ENCODE assay signal across 1 cellular context in genomic region chr20:62823688-62824475, GRCh38.
TF ChIP-seq lines count a peak whose summit lies in the region.

No MANE protein-coding gene starts in this region.

TF ChIP-seq in GM23338, 12 proteins besides CTCF, POLR2A, EP300 and RAD21 (continued from another document):
- TF ChIP-seq, protein P1, sequence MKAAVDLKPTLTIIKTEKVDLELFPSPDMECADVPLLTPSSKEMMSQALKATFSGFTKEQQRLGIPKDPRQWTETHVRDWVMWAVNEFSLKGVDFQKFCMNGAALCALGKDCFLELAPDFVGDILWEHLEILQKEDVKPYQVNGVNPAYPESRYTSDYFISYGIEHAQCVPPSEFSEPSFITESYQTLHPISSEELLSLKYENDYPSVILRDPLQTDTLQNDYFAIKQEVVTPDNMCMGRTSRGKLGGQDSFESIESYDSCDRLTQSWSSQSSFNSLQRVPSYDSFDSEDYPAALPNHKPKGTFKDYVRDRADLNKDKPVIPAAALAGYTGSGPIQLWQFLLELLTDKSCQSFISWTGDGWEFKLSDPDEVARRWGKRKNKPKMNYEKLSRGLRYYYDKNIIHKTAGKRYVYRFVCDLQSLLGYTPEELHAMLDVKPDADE (IDR thresholded peaks at IDR 0.05) = no peak
- TF ChIP-seq EZH2 (IDR thresholded peaks at IDR 0.05; ENCODE audit: low read depth, unreplicated experiment) = no peak
- no peak for TF ChIP-seq ZNF331 (CRISPR knock-in tag; IDR thresholded peaks at IDR 0.05; ENCODE audit: low read depth)
- TF ChIP-seq, protein P2, sequence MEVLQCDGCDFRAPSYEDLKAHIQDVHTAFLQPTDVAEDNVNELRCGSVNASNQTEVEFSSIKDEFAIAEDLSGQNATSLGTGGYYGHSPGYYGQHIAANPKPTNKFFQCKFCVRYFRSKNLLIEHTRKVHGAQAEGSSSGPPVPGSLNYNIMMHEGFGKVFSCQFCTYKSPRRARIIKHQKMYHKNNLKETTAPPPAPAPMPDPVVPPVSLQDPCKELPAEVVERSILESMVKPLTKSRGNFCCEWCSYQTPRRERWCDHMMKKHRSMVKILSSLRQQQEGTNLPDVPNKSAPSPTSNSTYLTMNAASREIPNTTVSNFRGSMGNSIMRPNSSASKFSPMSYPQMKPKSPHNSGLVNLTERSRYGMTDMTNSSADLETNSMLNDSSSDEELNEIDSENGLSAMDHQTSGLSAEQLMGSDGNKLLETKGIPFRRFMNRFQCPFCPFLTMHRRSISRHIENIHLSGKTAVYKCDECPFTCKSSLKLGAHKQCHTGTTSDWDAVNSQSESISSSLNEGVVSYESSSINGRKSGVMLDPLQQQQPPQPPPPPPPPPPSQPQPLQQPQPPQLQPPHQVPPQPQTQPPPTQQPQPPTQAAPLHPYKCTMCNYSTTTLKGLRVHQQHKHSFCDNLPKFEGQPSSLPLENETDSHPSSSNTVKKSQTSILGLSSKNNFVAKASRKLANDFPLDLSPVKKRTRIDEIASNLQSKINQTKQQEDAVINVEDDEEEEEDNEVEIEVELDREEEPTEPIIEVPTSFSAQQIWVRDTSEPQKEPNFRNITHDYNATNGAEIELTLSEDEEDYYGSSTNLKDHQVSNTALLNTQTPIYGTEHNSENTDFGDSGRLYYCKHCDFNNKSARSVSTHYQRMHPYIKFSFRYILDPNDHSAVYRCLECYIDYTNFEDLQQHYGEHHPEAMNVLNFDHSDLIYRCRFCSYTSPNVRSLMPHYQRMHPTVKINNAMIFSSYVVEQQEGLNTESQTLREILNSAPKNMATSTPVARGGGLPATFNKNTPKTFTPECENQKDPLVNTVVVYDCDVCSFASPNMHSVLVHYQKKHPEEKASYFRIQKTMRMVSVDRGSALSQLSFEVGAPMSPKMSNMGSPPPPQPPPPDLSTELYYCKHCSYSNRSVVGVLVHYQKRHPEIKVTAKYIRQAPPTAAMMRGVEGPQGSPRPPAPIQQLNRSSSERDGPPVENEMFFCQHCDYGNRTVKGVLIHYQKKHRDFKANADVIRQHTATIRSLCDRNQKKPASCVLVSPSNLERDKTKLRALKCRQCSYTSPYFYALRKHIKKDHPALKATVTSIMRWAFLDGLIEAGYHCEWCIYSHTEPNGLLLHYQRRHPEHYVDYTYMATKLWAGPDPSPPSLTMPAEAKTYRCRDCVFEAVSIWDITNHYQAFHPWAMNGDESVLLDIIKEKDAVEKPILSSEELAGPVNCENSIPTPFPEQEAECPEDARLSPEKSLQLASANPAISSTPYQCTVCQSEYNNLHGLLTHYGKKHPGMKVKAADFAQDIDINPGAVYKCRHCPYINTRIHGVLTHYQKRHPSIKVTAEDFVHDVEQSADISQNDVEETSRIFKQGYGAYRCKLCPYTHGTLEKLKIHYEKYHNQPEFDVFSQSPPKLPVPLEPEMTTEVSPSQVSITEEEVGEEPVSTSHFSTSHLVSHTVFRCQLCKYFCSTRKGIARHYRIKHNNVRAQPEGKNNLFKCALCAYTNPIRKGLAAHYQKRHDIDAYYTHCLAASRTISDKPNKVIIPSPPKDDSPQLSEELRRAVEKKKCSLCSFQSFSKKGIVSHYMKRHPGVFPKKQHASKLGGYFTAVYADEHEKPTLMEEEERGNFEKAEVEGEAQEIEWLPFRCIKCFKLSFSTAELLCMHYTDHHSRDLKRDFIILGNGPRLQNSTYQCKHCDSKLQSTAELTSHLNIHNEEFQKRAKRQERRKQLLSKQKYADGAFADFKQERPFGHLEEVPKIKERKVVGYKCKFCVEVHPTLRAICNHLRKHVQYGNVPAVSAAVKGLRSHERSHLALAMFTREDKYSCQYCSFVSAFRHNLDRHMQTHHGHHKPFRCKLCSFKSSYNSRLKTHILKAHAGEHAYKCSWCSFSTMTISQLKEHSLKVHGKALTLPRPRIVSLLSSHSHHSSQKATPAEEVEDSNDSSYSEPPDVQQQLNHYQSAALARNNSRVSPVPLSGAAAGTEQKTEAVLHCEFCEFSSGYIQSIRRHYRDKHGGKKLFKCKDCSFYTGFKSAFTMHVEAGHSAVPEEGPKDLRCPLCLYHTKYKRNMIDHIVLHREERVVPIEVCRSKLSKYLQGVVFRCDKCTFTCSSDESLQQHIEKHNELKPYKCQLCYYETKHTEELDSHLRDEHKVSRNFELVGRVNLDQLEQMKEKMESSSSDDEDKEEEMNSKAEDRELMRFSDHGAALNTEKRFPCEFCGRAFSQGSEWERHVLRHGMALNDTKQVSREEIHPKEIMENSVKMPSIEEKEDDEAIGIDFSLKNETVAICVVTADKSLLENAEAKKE (CRISPR knock-in tag; IDR thresholded peaks at IDR 0.05) = no peak
- no peak for TF ChIP-seq POLR2AphosphoS5 (IDR thresholded peaks at IDR 0.05; ENCODE audit: low read depth)
